In the genomic region with DNA sequence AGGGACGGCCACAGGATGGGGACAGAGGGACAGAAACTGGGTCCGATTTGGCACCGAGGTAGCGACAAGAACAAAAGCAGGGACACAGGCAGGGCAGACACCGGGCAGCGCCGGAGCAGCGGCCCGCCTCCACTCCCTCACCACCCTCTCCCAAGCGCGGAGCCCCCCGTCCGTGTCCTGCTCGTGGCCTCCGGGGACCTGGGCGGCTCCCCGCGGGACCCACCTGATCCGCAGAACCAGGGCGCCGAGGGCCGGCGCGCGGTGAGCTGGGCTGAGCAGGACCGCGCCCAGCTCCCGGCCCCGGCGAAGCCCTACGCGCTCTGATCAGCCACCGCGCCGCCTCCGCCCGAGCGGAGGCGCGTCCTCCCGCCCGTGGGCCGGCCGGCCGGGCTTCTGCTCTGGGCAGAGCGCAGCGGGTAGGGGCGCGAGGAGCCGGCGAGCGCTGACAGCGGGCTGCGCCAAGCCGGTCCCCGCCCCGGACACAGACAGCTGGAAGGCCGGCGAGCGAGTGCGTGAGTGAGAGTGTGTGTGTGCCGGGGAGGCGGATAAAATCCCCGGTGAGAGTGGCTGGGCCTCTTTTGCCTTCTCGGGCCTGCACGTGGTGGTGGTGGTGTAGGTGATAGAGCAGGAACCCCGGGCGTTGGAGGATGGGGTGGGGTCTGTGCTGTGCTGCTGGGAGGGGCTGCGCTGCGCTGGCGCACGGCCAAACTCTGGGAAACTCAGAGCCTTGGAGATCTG, we compare ENCODE assay signal across 9 cellular contexts. TPM values are rescaled to one million over a fixed set of nuclear protein-coding genes. Genes with fewer than 3 reads are reported as not detected.
A peak's percentile ranks its signal among the peaks of the same experiment; 100 is the strongest.
DNase-seq lines count a peak whose midpoint lies in the region; ATAC-seq, FAIRE-seq and TF ChIP-seq lines count a peak whose summit lies in the region.
"Had no signal": no experiment of that assay in that cellular context is flagged by ENCODE, and none has a peak within 500 bp of the region (broad histone marks: within the 10 kb centered on the region; RNA-seq: fewer than 3 reads in every experiment).

Gene GGTA1 (minus strand): TSS at position 418 of the 738 bp plus-strand sequence. CDS start 31,922 bp downstream, outside the sequence.

- ATAC-seq in K562, result peak; percentile 77
- ATAC-seq in HG02610 (IDR thresholded peaks at IDR 0.05; ENCODE audit: unreplicated experiment), result no peak
- no peak for ATAC-seq in HG03520 (IDR thresholded peaks at IDR 0.05; ENCODE audit: unreplicated experiment)

- H3K4me1 ChIP-seq in K562 (replicated peaks in 1 of 2; ENCODE audit: control insufficient read depth in 2 of 2, insufficient read depth in 2 of 2, low read length in 2 of 2) (peaks cover 0 to 15% of the 10 kb centered on the region in 2 experiments; a peak in 2 of 5 replicates), prostate gland (replicated peaks) (peaks cover 10% of the 10 kb centered on the region)

- TF ChIP-seq POLR2A in K562 (conservative IDR thresholded peaks at IDR 0.05) (no peak), prostate gland (IDR thresholded peaks at IDR 0.05) (no peak)

- H3K27ac ChIP-seq in K562 (ENCODE audit: extremely low read depth, low read depth, low read length) (no peak within 1 kb of the TSS), prostate gland (peak within 1 kb of the TSS; percentile 60 to 68)
- H3K27ac ChIP-seq: epithelial cell of prostate had no signal

- DNase-seq in activated CD8-positive, alpha-beta memory T cell treated with anti-CD3 and anti-CD28 coated beads for 24 hours, result peak; percentile 59
- DNase-seq in activated CD8-positive, alpha-beta memory T cell treated with anti-CD3 and anti-CD28 coated beads, Interleukin-2, amount 50 U/mL, for 4 hours, result no peak
- peak; percentile 60 for DNase-seq in NCI-H345 (lab: John Stamatoyannopoulos, UW)
- DNase-seq in K562 (ENCODE audit: extremely low read depth in 1 of 4, low spot score in 3 of 4), result peak; percentile 19 to 55 (median 43)
- peak; percentile 65 for DNase-seq in hepatic stellate cell (ENCODE audit: low spot score)
- DNase-seq in prostate gland (ENCODE audit: low spot score), result peak; percentile 34

- no peak within 1 kb of the TSS; the same call in 1 of the 2 replicates for H3K4me3 ChIP-seq in K562
- peak within 1 kb of the TSS; percentile 40 to 46 for H3K4me3 ChIP-seq in prostate gland

- no peaks in the 10 kb centered on the region for H3K9me1 ChIP-seq in K562 (ENCODE audit: control insufficient read depth, insufficient read depth, low read length)

- in situ Hi-C loops in K562 (cut with MboI), result no loop called here

- TF ChIP-seq RAD21 in K562 (CRISPR knock-in tag; conservative IDR thresholded peaks at IDR 0.05 in 1 of 2, IDR thresholded peaks at IDR 0.05 in 1 of 2), result no peak

- FAIRE-seq in K562 (lab: Jason Lieb, UNC), result no peak

- TF ChIP-seq CTCF in K562 (IDR thresholded peaks at IDR 0.05 in 2 of 3, conservative IDR thresholded peaks at IDR 0.05 in 1 of 3; ENCODE audit: insufficient read depth in 2 of 3, low read depth in 1 of 3, low read length in 3 of 3) (no peak), prostate gland (IDR thresholded peaks at IDR 0.05) (no peak)

- no peaks in the 10 kb centered on the region for H4K20me1 ChIP-seq in K562 (replicated peaks; ENCODE audit: control insufficient read depth, insufficient read depth, low read length)

- H3K9me3 ChIP-seq in K562 (replicated peaks; ENCODE audit: control insufficient read depth, insufficient read depth, low read depth, low read length) (peaks cover 5% of the 10 kb centered on the region), prostate gland (no peaks in the 10 kb centered on the region)

- no TSS peak for BruUV-seq in K562 (replicated peaks; lab: Mats Ljungman, UMichigan)

- no peak for TF ChIP-seq EP300 in K562 (IDR thresholded peaks at IDR 0.05; ENCODE audit: low read length)

- intact Hi-C loops in K562 (cut with micrococcal nuclease), result no loop called here
- intact Hi-C loops in prostate gland (cut with DNase I), result no loop called here

- peaks cover 24 to 47% of the 10 kb centered on the region in 2 experiments for H3K27me3 ChIP-seq in K562 (ENCODE audit: control insufficient read depth in 2 of 2, insufficient read depth in 2 of 2, low read length in 2 of 2)
- no peaks in the 10 kb centered on the region for H3K27me3 ChIP-seq in prostate gland (replicated peaks; ENCODE audit: insufficient read depth)

- no peaks in the 10 kb centered on the region for H3K79me2 ChIP-seq in K562 (ENCODE audit: control insufficient read depth, insufficient read depth, low read length)

- no peak within 1 kb of the TSS for H2AFZ ChIP-seq in K562 (ENCODE audit: low read depth, low read length)

- CTCF ChIA-PET in K562 (lab: Yijun Ruan, JAX; ENCODE audit: low intra/inter-chr PET ratio), result interaction anchor here (0.6 kb wide), 1 partner anchor 37 kb away, joined by 3 read pairs; no protein-coding TSS in a partner anchor

- H3K9ac ChIP-seq in K562 (ENCODE audit: insufficient read depth in 1 of 2, low read depth in 2 of 2, low read length in 2 of 2), result 0 out of 4 replicates have a peak within 1 kb of the TSS, but pooled peaks of 1 of the 2 experiments have one; percentile 35

- no peaks in the 10 kb centered on the region for H3K36me3 ChIP-seq in K562 (ENCODE audit: control insufficient read depth, insufficient read depth, low read length)
- no peaks in the 10 kb centered on the region for H3K36me3 ChIP-seq in prostate gland

- no peak within 1 kb of the TSS for H3K4me2 ChIP-seq in K562 (ENCODE audit: insufficient read depth, low read length)

- POLR2A ChIA-PET in K562 (lab: Yijun Ruan, JAX), result interaction anchor here (0.6 to 0.7 kb wide), 3 partner anchors 22 to 600 kb away, joined by 3 read pairs; no protein-coding TSS in a partner anchor

- WGBS in K562 (ENCODE audit: insufficient coverage, low coverage, missing lambda C conversion rate), result 2% methylated on average over 34 of the region's 72 CpGs
- WGBS in prostate gland, result under 1% methylated on average over 56 of the region's 72 CpGs

TF ChIP-seq in K562, 482 proteins besides CTCF, POLR2A, EP300 and RAD21 (continues in another document):
- TF ChIP-seq, protein P1, sequence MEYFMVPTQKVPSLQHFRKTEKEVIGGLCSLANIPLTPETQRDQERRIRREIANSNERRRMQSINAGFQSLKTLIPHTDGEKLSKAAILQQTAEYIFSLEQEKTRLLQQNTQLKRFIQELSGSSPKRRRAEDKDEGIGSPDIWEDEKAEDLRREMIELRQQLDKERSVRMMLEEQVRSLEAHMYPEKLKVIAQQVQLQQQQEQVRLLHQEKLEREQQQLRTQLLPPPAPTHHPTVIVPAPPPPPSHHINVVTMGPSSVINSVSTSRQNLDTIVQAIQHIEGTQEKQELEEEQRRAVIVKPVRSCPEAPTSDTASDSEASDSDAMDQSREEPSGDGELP (CRISPR knock-in tag; IDR thresholded peaks at IDR 0.05; ENCODE audit: borderline replicate concordance), result peak; percentile 40; the same call in 1 of the 2 replicates
- TF ChIP-seq ATF7 (IDR thresholded peaks at IDR 0.05) (no peak), ZKSCAN8 (CRISPR knock-in tag; IDR thresholded peaks at IDR 0.05) (no peak), SMC3 (conservative IDR thresholded peaks at IDR 0.05; ENCODE audit: insufficient read depth, low read depth, low read length) (no peak), L3MBTL2 (IDR thresholded peaks at IDR 0.05) (peak; percentile 21; the same call in 1 of the 2 replicates), NFIC (IDR thresholded peaks at IDR 0.05) (peak; percentile 79), GABPB1 (CRISPR knock-in tag; IDR thresholded peaks at IDR 0.05) (0 out of 2 replicates have a peak, but pooled peaks have one; percentile 27)
- TF ChIP-seq, protein P2, sequence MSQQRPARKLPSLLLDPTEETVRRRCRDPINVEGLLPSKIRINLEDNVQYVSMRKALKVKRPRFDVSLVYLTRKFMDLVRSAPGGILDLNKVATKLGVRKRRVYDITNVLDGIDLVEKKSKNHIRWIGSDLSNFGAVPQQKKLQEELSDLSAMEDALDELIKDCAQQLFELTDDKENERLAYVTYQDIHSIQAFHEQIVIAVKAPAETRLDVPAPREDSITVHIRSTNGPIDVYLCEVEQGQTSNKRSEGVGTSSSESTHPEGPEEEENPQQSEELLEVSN (IDR thresholded peaks at IDR 0.05; ENCODE audit: borderline replicate concordance in 1 of 2, extremely low read depth in 1 of 2, insufficient read depth in 1 of 2, insufficient read length in 1 of 2, low read depth in 1 of 2, low read length in 1 of 2, poor library complexity in 1 of 2, severe bottlenecking in 1 of 2), result peak in 1 of 2 experiments; percentile 46

RNA-seq across cellular contexts. Expression of gene GGTA1, which starts in this region (rescaled TPM):
- total RNA-seq in K562 (2011; cell fraction: chromatin; rRNA removed; ENCODE audit: low replicate concordance), result not detected in 2 replicates
- total RNA-seq in K562 (2011; cell fraction: nucleolus; rRNA removed), result not detected in 2 replicates
- total RNA-seq in K562 (2011; cell fraction: nucleoplasm; rRNA removed), result not detected in 2 replicates
- total RNA-seq in K562 (2014; rRNA removed) (not detected in 2 replicates), K562 (2014; rRNA removed; fragmentation: Illumina TruSeq; extraction: Trizol) (not detected in 2 replicates), K562 (2015; rRNA removed; fragmentation: Illumina TruSeq; extraction: Trizol) (not detected in 2 replicates), K562 (2021) (not detected in 2 replicates), prostate gland (1 to 10 TPM; 1.9 to 2.4 TPM)
- polyA plus RNA-seq in K562 (2011; rRNA removed) (not detected in 2 replicates), K562 (2014; fragmentation: Illumina TruSeq; extraction: Trizol) (not detected in 2 replicates), K562 (2014; fragmentation: Nextera tagmentation; extraction: Ambion mirVana) (under 1 TPM; 0.04 to 0.15 TPM), K562 (2014; rRNA removed) (not detected in 2 replicates)
- not detected in 2 replicates for polyA plus RNA-seq in K562 (2011; cell fraction: cytosol; rRNA removed)
- polyA plus RNA-seq in K562 (2011; cell fraction: nucleus; rRNA removed), result not detected in 2 replicates
- polyA plus RNA-seq in K562 (2012), result 0.15 and 0.20 TPM in 2 replicates
- not detected in 2 replicates for polyA minus RNA-seq in K562 (2011; rRNA and poly(A)+ RNA removed)
- not detected in 2 replicates for polyA minus RNA-seq in K562 (2011; cell fraction: cytosol; rRNA and poly(A)+ RNA removed)
- polyA minus RNA-seq in K562 (2011; cell fraction: nucleus; rRNA and poly(A)+ RNA removed), result not detected in 2 replicates

Comparison
In these comparisons a context has a peak if more than half of its experiments do, and no peak if none do; other contexts are left out.
1. Peak in DNase-seq and ATAC-seq in K562; RNA of the gene not detected or under 1 TPM.